Comparison of ENCODE assay signal across 27 cellular contexts in genomic region chr5:150529555-150529954, GRCh38. TPM values are rescaled to one million over a fixed set of nuclear protein-coding genes. Genes with fewer than 3 reads are reported as not detected.
DNase-seq lines count a peak whose midpoint lies in the region; ATAC-seq and TF ChIP-seq lines count a peak whose summit lies in the region.
"Had no signal": no experiment of that assay in that cellular context is flagged by ENCODE, and none has a peak within 500 bp of the region (broad histone marks: within the 10 kb centered on the region; RNA-seq: fewer than 3 reads in every experiment).

No MANE protein-coding gene starts in this region.

- H3K9me3 ChIP-seq in HUES64 (ENCODE audit: insufficient read depth, low read depth, low read length) (no peaks in the 10 kb centered on the region), psoas muscle (no peaks in the 10 kb centered on the region)
- H3K9me3 ChIP-seq: body of pancreas, colonic mucosa, prostate gland, SK-N-SH had no signal

- H3K36me3 Mint-ChIP-seq in endothelial cell (ENCODE audit: low read depth, unreplicated experiment), result peaks cover 33% of the 10 kb centered on the region

- POLR2A ChIA-PET in HEK293T (lab: Yijun Ruan, JAX), result interaction anchor here (0.9 kb wide), 1 partner anchor 79 kb away, joined by 3 read pairs; no protein-coding TSS in a partner anchor

- WGBS in HUES64, result 17% methylated on average over 4 of the region's 4 CpGs
- 47 to 53% (median 51%) methylated on average over 4 of the region's 4 CpGs for WGBS in psoas muscle, 3 donors

- no peaks in the 10 kb centered on the region for H3K9me3 Mint-ChIP-seq in endothelial cell (ENCODE audit: unreplicated experiment)
- H3K9me3 Mint-ChIP-seq: stimulated activated memory B cell treated with anti-CD40 and anti-IgM and Interleukin-4, amounts not matched to agents 10 μg/mL and 1 μg/mL and 100 μg/mL, for 72 hours had no signal

- CTCF ChIA-PET in HEK293T (lab: Yijun Ruan, JAX), result interaction anchor here (2.4 kb wide), 1 partner anchor 70 kb away, joined by 7 read pairs; no protein-coding TSS in a partner anchor

- H3K27ac ChIP-seq in HUES64 (ENCODE audit: low read depth, low read length) (peak overlapping the region; percentile 50; the same call in 1 of the 2 replicates), psoas muscle (peak overlapping the region; percentile 2)
- H3K27ac ChIP-seq: body of pancreas, colonic mucosa, prostate gland had no signal

- H3K9ac ChIP-seq in HUES64 (ENCODE audit: low read depth, low read length), result no peak overlapping the region
- H3K9ac ChIP-seq: SK-N-SH had no signal

- TF ChIP-seq CTCF in endothelial cell (IDR thresholded peaks at IDR 0.05; ENCODE audit: unreplicated experiment), result no peak
- no peak for TF ChIP-seq CTCF in psoas muscle (IDR thresholded peaks at IDR 0.05)

- no peak overlapping the region for H3K4me3 Mint-ChIP-seq in endothelial cell (ENCODE audit: unreplicated experiment)
- H3K4me3 Mint-ChIP-seq: stimulated activated memory B cell treated with anti-CD40 and anti-IgM and Interleukin-4, amounts not matched to agents 10 μg/mL and 1 μg/mL and 100 μg/mL, for 72 hours had no signal

- H3K36me3 ChIP-seq in HUES64 (ENCODE audit: insufficient read depth, low read length), result peaks cover 50% of the 10 kb centered on the region
- H3K36me3 ChIP-seq in psoas muscle (ENCODE audit: insufficient read depth in 1 of 2, low read depth in 1 of 2), result peaks cover 0 to 57% of the 10 kb centered on the region in 2 donors

- H3K27me3 ChIP-seq in HUES64 (ENCODE audit: insufficient read depth, low read length), result no peaks in the 10 kb centered on the region
- no peaks in the 10 kb centered on the region for H3K27me3 ChIP-seq in psoas muscle (ENCODE audit: insufficient read depth in 3 of 3, low read length in 2 of 3)
- H3K27me3 ChIP-seq: body of pancreas, colonic mucosa had no signal

- peaks cover 29% of the 10 kb centered on the region for H3K4me1 ChIP-seq in HUES64 (ENCODE audit: insufficient read depth, low read length)
- H3K4me1 ChIP-seq in psoas muscle, result peaks cover 52% of the 10 kb centered on the region
- H3K4me1 ChIP-seq: colonic mucosa, prostate gland had no signal

- H3K27me3 Mint-ChIP-seq in endothelial cell (ENCODE audit: unreplicated experiment), result peaks cover 9% of the 10 kb centered on the region
- H3K27me3 Mint-ChIP-seq: stimulated activated memory B cell treated with anti-CD40 and anti-IgM and Interleukin-4, amounts not matched to agents 10 μg/mL and 1 μg/mL and 100 μg/mL, for 72 hours had no signal

- ATAC-seq in psoas muscle (no peak), GM21526 (IDR thresholded peaks at IDR 0.05; ENCODE audit: low FRiP score, unreplicated experiment) (no peak)
- ATAC-seq: body of pancreas; esophagus mucosa; stimulated activated memory B cell treated with anti-CD40 and anti-IgM and Interleukin-4, amounts not matched to agents 10 μg/mL and 1 μg/mL and 100 μg/mL, for 72 hours had no signal

- intact Hi-C loops in psoas muscle (cut with DNase I), result loop anchor here in 1 of 2 donors (5.0 kb wide), 1 partner anchor 72 kb away; no protein-coding TSS in a partner anchor

- DNase-seq in ELF-1 (ENCODE audit: low read depth, low spot score), result peak; percentile 73
- DNase-seq in endothelial cell (ENCODE audit: low spot score), result no peak
- DNase-seq in psoas muscle, result no peak
- no peak for DNase-seq in AG08396 (ENCODE audit: low spot score)
- DNase-seq in HEK293T (ENCODE audit: extremely low spot score), result no peak
- no peak for DNase-seq in HCEC 1CT
- DNase-seq: activated CD4-positive, alpha-beta T cell treated with anti-CD3 and anti-CD28 coated beads for 4 hours; activated CD8-positive, alpha-beta memory T cell treated with anti-CD3 and anti-CD28 coated beads for 24 hours; activated gamma-delta T cell treated with Interleukin-2 at 50 U/mL for 16 hours; activated T-cell treated with anti-CD3 and anti-CD28 coated beads, Interleukin-2, amount 50 U/mL, for 1 hour; body of pancreas; C1 segment of cervical spinal cord; Calu3; colonic mucosa; effector memory CD4-positive, alpha-beta T cell; islet precursor cell; Karpas-422; NCI-H526; SK-N-SH; stimulated activated CD4-positive, alpha-beta T cell treated with anti-CD3 and anti-CD28 coated beads, Interleukin-4, amount 100 ng/mL, for 1 hour; T-helper 2 cell had no signal

- H3K27ac Mint-ChIP-seq in endothelial cell (ENCODE audit: unreplicated experiment), result peak overlapping the region; percentile 11
- H3K27ac Mint-ChIP-seq: stimulated activated memory B cell treated with anti-CD40 and anti-IgM and Interleukin-4, amounts not matched to agents 10 μg/mL and 1 μg/mL and 100 μg/mL, for 72 hours had no signal

- no peaks in the 10 kb centered on the region for H3K4me1 Mint-ChIP-seq in endothelial cell (ENCODE audit: unreplicated experiment)
- H3K4me1 Mint-ChIP-seq: stimulated activated memory B cell treated with anti-CD40 and anti-IgM and Interleukin-4, amounts not matched to agents 10 μg/mL and 1 μg/mL and 100 μg/mL, for 72 hours had no signal

- H3K4me3 ChIP-seq in HUES64 (ENCODE audit: low read length), result no peak overlapping the region
- H3K4me3 ChIP-seq in psoas muscle, result no peak overlapping the region
- H3K4me3 ChIP-seq: body of pancreas, colonic mucosa, lung, prostate gland had no signal

TF ChIP-seq in HEK293T, 16 proteins besides CTCF, POLR2A, EP300 and RAD21:
- TF ChIP-seq ARNT (IDR thresholded peaks at IDR 0.05), result no peak
TF ChIP-seq in HEK293T: peak in this region for 0.

RNA-seq across cellular contexts. Expression of gene NDST1, which starts 21.6 kb away (rescaled TPM):
- polyA plus RNA-seq in HUES64 (2013, experiment 1 of 2), result 34.7 TPM
- 33.9 TPM for polyA plus RNA-seq in HUES64 (2013, experiment 2 of 2)
- total RNA-seq in endothelial cell (ENCODE audit: unreplicated experiment), result 178 TPM
- 10 to 100 TPM; 30.1 to 40.2 (median 36.6) TPM for total RNA-seq in psoas muscle
- 10 to 100 TPM; 11.0 to 22.5 (median 13.2) TPM for polyA plus RNA-seq in psoas muscle
